Comparison of ENCODE assay signal across 30 cellular contexts in the genomic region with DNA sequence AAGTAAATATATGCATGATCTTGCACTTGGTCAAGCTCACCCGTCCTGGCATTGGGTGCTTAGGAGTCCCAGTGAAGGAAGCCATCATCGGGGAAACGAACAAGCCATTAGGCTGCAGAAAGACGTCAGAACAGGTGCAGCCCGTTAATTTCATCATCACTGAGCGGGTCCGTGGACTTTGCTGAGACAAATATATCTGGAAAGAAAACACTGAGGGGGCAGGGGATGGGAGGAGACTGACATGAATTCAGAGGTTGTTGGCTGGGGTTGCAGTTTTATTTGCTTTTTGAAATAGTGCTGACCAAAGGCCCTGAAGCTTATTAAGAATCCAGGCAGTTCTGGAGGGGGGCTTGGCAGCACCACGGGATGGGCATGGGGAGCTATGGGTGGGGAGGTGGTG.
"Had no signal": no experiment of that assay in that cellular context is flagged by ENCODE, and none has a peak within 500 bp of the region (broad histone marks: within the 10 kb centered on the region; RNA-seq: fewer than 3 reads in every experiment).

No MANE protein-coding gene starts in this region.

- H3K4me3 ChIP-seq: body of pancreas, esophagus muscularis mucosa, gastrocnemius medialis had no signal

- H3K36me3 Mint-ChIP-seq: activated naive CD8-positive, alpha-beta T cell had no signal

- H3K27ac ChIP-seq: body of pancreas, esophagus muscularis mucosa, foreskin keratinocyte, gastrocnemius medialis, WERI-Rb-1 had no signal

- H3K27ac Mint-ChIP-seq: activated B cell treated with CpG ODN at 0.5 μM for 24 hours; activated CD8-positive, alpha-beta T cell treated with anti-CD3 and anti-CD28 coated beads for 36 hours; activated naive CD8-positive, alpha-beta T cell; activated T-helper 17 cell treated with anti-CD3 and anti-CD28 coated beads, Interleukin-2, amount 50 U/mL, for 72 hours; effector memory CD8-positive, alpha-beta T cell; T-helper 17 cell; T-helper 2 cell treated with Interferon-gamma antibody and Interleukin-4, amounts not matched to agents 5 μg/mL and 100 μg/mL, for 36 hours had no signal

- H3K36me3 ChIP-seq: esophagus muscularis mucosa, gastrocnemius medialis had no signal

- H3K9me3 Mint-ChIP-seq: activated B cell treated with CpG ODN at 0.5 μM for 24 hours; activated CD8-positive, alpha-beta T cell treated with anti-CD3 and anti-CD28 coated beads for 36 hours; activated T-cell treated with anti-CD3 and anti-CD28 coated beads, Interleukin-2, amount 50 U/mL, for 4 hours; activated T-helper 17 cell treated with anti-CD3 and anti-CD28 coated beads, Interleukin-2, amount 50 U/mL, for 72 hours; effector memory CD8-positive, alpha-beta T cell; T-helper 2 cell treated with Interferon-gamma antibody and Interleukin-4, amounts not matched to agents 5 μg/mL and 100 μg/mL, for 36 hours had no signal

- H3K4me3 Mint-ChIP-seq: activated B cell treated with CpG ODN at 0.5 μM for 24 hours; activated CD8-positive, alpha-beta T cell treated with anti-CD3 and anti-CD28 coated beads for 36 hours; activated naive CD8-positive, alpha-beta T cell; activated T-cell treated with anti-CD3 and anti-CD28 coated beads, Interleukin-2, amount 50 U/mL, for 4 hours; activated T-helper 17 cell treated with anti-CD3 and anti-CD28 coated beads, Interleukin-2, amount 50 U/mL, for 72 hours; effector memory CD8-positive, alpha-beta T cell; T-helper 17 cell; T-helper 2 cell treated with Interferon-gamma antibody and Interleukin-4, amounts not matched to agents 5 μg/mL and 100 μg/mL, for 36 hours had no signal

- H3K27me3 ChIP-seq: body of pancreas had no signal

- H3K9me3 ChIP-seq: body of pancreas, esophagus muscularis mucosa, gastrocnemius medialis had no signal

- H3K27me3 Mint-ChIP-seq: activated CD8-positive, alpha-beta T cell treated with anti-CD3 and anti-CD28 coated beads for 36 hours; activated naive CD8-positive, alpha-beta T cell had no signal

- DNase-seq: activated B cell treated with CpG ODN at 0.5 μM for 24 hours; activated CD4-positive, alpha-beta T cell treated with anti-CD3 and anti-CD28 coated beads for 48 hours; activated CD4-positive, alpha-beta T cell treated with anti-CD3 and anti-CD28 coated beads, Interleukin-2, amount 50 U/mL, for 1 hour; activated CD4-positive, alpha-beta T cell treated with anti-CD3 and anti-CD28 coated beads, Interleukin-2, amount 50 U/mL, for 48 hours; activated CD8-positive, alpha-beta memory T cell treated with anti-CD3 and anti-CD28 coated beads for 24 hours; activated CD8-positive, alpha-beta T cell treated with anti-CD3 and anti-CD28 coated beads for 36 hours; activated effector memory CD4-positive, alpha-beta T cell treated with Interleukin-2 at 50 U/mL for 16 hours; activated gamma-delta T cell treated with Interleukin-2 at 50 U/mL for 16 hours; activated naive CD4-positive, alpha-beta T cell treated with anti-CD3 and anti-CD28 coated beads, Interleukin-2, amount 50 U/mL, for 16 hours; activated naive CD4-positive, alpha-beta T cell treated with Interleukin-2 at 50 U/mL for 16 hours; activated T-cell treated with anti-CD3 and anti-CD28 coated beads, Interleukin-2, amount 50 U/mL, for 4 hours; amniotic stem cell; aorta; body of pancreas; caudate nucleus; cortex of kidney; dermis blood vessel endothelial cell; effector CD4-positive, alpha-beta T cell; effector memory CD8-positive, alpha-beta T cell; erythroblast; foreskin keratinocyte; gastrocnemius medialis; T-helper 1 cell; T-helper 17 cell; T1000; WERI-Rb-1 had no signal

- H3K4me1 ChIP-seq: body of pancreas, esophagus muscularis mucosa, foreskin keratinocyte had no signal

- H3K4me1 Mint-ChIP-seq: activated B cell treated with CpG ODN at 0.5 μM for 24 hours; activated T-helper 17 cell treated with anti-CD3 and anti-CD28 coated beads, Interleukin-2, amount 50 U/mL, for 72 hours; T-helper 17 cell had no signal
